8 cellular contexts compared by ENCODE assay signal in genomic region chr7:92134271-92135099, GRCh38. TPM values are rescaled to one million over a fixed set of nuclear protein-coding genes. Genes with fewer than 3 reads are reported as not detected.
DNase-seq lines count a peak whose midpoint lies in the region; ATAC-seq and TF ChIP-seq lines count a peak whose summit lies in the region.

TSS of gene CYP51A1 (minus strand) at chr7:92134477. CDS start at chr7:92134364, 113 bp downstream.

- no peaks in the 10 kb centered on the region for H3K27me3 ChIP-seq in BLaER1 treated with 17β-estradiol and CSF1 and Interleukin-3, amounts not matched to agents 10 nM and 100 nM
- H3K27me3 ChIP-seq in colonic mucosa, result no peaks in the 10 kb centered on the region
- no peaks in the 10 kb centered on the region for H3K27me3 ChIP-seq in layer of hippocampus (ENCODE audit: control insufficient read depth, insufficient read depth, low read length)

- intact Hi-C loops in activated CD4-positive, alpha-beta T cell treated with anti-CD3 and anti-CD28 coated beads, Interleukin-2, amount 10 ng/mL, durations not matched to agents 24 days and 14 days (cut with micrococcal nuclease), result loop anchor here (1.0 to 5.0 kb wide), 8 partner anchors 44 to 983 kb away; partner anchors contain the start of genes AKAP9, CDK6, GATAD1 and LRRD1
- intact Hi-C loops in colonic mucosa (cut with DNase I), result loop anchor here (5.0 kb wide), 1 partner anchor 313 kb away; the partner anchor contains the start of gene GATAD1

- peaks cover 0 to 10% (median 0%) of the 10 kb centered on the region in 11 experiments; a peak in 5 of 22 replicates for H3K9me3 ChIP-seq in BLaER1 treated with 17β-estradiol and CSF1 and Interleukin-3, amounts not matched to agents 10 nM and 100 nM (replicated peaks in 1 of 11)
- no peaks in the 10 kb centered on the region for H3K9me3 ChIP-seq in colonic mucosa

- peaks cover 40% of the 10 kb centered on the region for H3K4me1 Mint-ChIP-seq in activated CD4-positive, alpha-beta T cell treated with anti-CD3 and anti-CD28 coated beads, Interleukin-2, amount 10 ng/mL, durations not matched to agents 24 days and 14 days

- peak within 1 kb of the TSS; percentile 100 for H3K27ac Mint-ChIP-seq in activated CD4-positive, alpha-beta T cell treated with anti-CD3 and anti-CD28 coated beads, Interleukin-2, amount 10 ng/mL, durations not matched to agents 24 days and 14 days

- peak within 1 kb of the TSS; percentile 74 to 95 (median 91) for H3K4me3 ChIP-seq in BLaER1 treated with 17β-estradiol and CSF1 and Interleukin-3, amounts not matched to agents 10 nM and 100 nM
- H3K4me3 ChIP-seq in colonic mucosa, result peak within 1 kb of the TSS; percentile 97

- no peak for TF ChIP-seq CTCF in colonic mucosa (IDR thresholded peaks at IDR 0.05)

- DNase-seq in NCI-H526 treated with DMSO at 0.1 percent for 48 hours (lab: John Stamatoyannopoulos, UW) (peak; percentile 94), colonic mucosa (peak; percentile 98)
- peak; percentile 99 for DNase-seq in activated CD4-positive, alpha-beta T cell treated with anti-CD3 and anti-CD28 coated beads, Interleukin-2, amount 10 ng/mL, durations not matched to agents 24 days and 14 days
- DNase-seq in stimulated activated CD4-positive, alpha-beta T cell treated with anti-CD3 and anti-CD28 coated beads, Interleukin-1b, Interleukin-23, amount 100 ng/mL, for 24 hours (ENCODE audit: low read depth in 4 of 4, low spot score in 1 of 4), result peak; percentile 73 to 87 (median 86)

- peaks cover 3 to 23% (median 18%) of the 10 kb centered on the region in 11 experiments; a peak in 20 of 22 replicates for H3K36me3 ChIP-seq in BLaER1 treated with 17β-estradiol and CSF1 and Interleukin-3, amounts not matched to agents 10 nM and 100 nM
- H3K36me3 ChIP-seq in colonic mucosa, result no peaks in the 10 kb centered on the region

- peak; percentile 86 for ATAC-seq in GM19351 (IDR thresholded peaks at IDR 0.05; ENCODE audit: unreplicated experiment)
- ATAC-seq in HG03520 (IDR thresholded peaks at IDR 0.05; ENCODE audit: unreplicated experiment), result peak; percentile 86

- H3K4me2 ChIP-seq in BLaER1 treated with 17β-estradiol and CSF1 and Interleukin-3, amounts not matched to agents 10 nM and 100 nM, result peak within 1 kb of the TSS; percentile 71 to 89 (median 79)

- H3K9me3 Mint-ChIP-seq in activated CD4-positive, alpha-beta T cell treated with anti-CD3 and anti-CD28 coated beads, Interleukin-2, amount 10 ng/mL, durations not matched to agents 24 days and 14 days, result peaks cover 3% of the 10 kb centered on the region

- H3K4me1 ChIP-seq in BLaER1 treated with 17β-estradiol and CSF1 and Interleukin-3, amounts not matched to agents 10 nM and 100 nM, result peaks cover 22 to 35% (median 26%) of the 10 kb centered on the region in 10 experiments
- H3K4me1 ChIP-seq in colonic mucosa, result no peaks in the 10 kb centered on the region

- H3K27ac ChIP-seq in BLaER1 treated with 17β-estradiol and CSF1 and Interleukin-3, amounts not matched to agents 10 nM and 100 nM, result peak within 1 kb of the TSS; percentile 85 to 95 (median 92)
- peak within 1 kb of the TSS; percentile 92 for H3K27ac ChIP-seq in colonic mucosa
- peak within 1 kb of the TSS; percentile 95 for H3K27ac ChIP-seq in layer of hippocampus (ENCODE audit: low read depth, low read length)

- H3K27me3 Mint-ChIP-seq in activated CD4-positive, alpha-beta T cell treated with anti-CD3 and anti-CD28 coated beads, Interleukin-2, amount 10 ng/mL, durations not matched to agents 24 days and 14 days, result no peaks in the 10 kb centered on the region

- H4K20me1 ChIP-seq in BLaER1 treated with 17β-estradiol and CSF1 and Interleukin-3, amounts not matched to agents 10 nM and 100 nM, result peaks cover 0 to 23% (median 0%) of the 10 kb centered on the region in 11 experiments; a peak in 7 of 22 replicates

- H3K4me3 Mint-ChIP-seq in activated CD4-positive, alpha-beta T cell treated with anti-CD3 and anti-CD28 coated beads, Interleukin-2, amount 10 ng/mL, durations not matched to agents 24 days and 14 days, result peak within 1 kb of the TSS; percentile 95

- peaks cover 18% of the 10 kb centered on the region for H3K36me3 Mint-ChIP-seq in activated CD4-positive, alpha-beta T cell treated with anti-CD3 and anti-CD28 coated beads, Interleukin-2, amount 10 ng/mL, durations not matched to agents 24 days and 14 days (ENCODE audit: low read depth)

- peak within 1 kb of the TSS; percentile 82 to 95 (median 89) for H3K9ac ChIP-seq in BLaER1 treated with 17β-estradiol and CSF1 and Interleukin-3, amounts not matched to agents 10 nM and 100 nM
- H3K9ac ChIP-seq in colonic mucosa (ENCODE audit: low read depth in 2 of 2, low read length in 2 of 2), result peak within 1 kb of the TSS; percentile 82 to 91

RNA-seq across cellular contexts. Expression of gene CYP51A1, which starts in this region (rescaled TPM):
- 103 and 106 TPM in 2 replicates for total RNA-seq in activated CD4-positive, alpha-beta T cell treated with anti-CD3 and anti-CD28 coated beads, Interleukin-2, amount 10 ng/mL, durations not matched to agents 24 days and 14 days
- 100 to 1,000 TPM; 125 to 322 TPM for total RNA-seq in colonic mucosa

Comparison
In these comparisons a context has a peak if more than half of its experiments do, and no peak if none do; other contexts are left out.
1. Peak in every context shown above with its lines: DNase-seq, ATAC-seq, H3K4me3 ChIP-seq and H3K27ac ChIP-seq.